Comparison of ENCODE assay signal across 24 cellular contexts in the genomic region with DNA sequence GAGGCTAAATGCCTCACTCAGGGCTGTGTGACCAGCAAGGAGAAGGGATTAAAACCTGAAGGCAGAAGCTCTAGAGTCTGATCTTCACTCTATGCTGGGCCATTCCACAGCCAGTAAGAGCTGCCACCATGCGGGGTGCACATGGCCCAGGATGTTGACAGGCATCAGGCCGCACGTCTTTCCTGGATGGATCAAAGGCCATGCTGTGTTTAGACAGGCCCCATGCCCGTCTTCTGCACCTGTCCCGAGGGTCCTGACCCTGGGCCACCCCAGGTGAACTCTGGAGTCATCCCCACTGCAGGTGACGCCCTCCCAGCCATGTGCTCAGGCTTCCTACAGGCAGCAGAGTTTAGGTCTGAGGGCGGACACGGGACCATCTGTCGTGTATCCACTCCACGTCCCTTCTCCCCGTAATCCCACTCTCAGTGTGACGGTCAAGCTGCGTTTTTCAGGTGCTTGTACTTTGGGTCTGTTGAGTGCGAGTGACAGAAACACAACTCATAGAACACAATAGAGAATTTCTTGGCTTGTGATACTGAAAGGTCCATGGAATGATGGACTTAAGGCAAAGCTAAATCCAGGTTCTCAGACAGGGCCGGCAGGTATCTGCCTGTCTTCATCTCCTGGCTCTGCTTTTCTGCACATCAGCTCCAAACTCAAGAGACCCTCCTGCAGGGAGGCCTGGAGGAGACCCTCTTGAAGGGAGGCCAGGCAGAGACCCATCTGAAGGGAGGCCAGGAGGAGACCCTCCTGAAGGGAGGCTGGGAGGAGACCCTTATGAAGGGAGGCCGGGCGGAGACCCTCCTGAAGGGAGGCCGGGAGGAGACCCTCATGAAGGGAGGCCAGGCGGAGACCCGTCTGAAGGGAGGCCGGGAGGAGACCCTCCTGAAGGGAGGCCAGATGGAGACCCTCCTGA. TPM values are rescaled to one million over a fixed set of nuclear protein-coding genes. Genes with fewer than 3 reads are reported as not detected.
DNase-seq lines count a peak whose midpoint lies in the region; ATAC-seq, FAIRE-seq and TF ChIP-seq lines count a peak whose summit lies in the region.
"Had no signal": no experiment of that assay in that cellular context is flagged by ENCODE, and none has a peak within 500 bp of the region (broad histone marks: within the 10 kb centered on the region; RNA-seq: fewer than 3 reads in every experiment).

No MANE protein-coding gene starts in this region.

- H3K18ac ChIP-seq in neuronal stem cell (ENCODE audit: low read length), result no peak overlapping the region

- H4K8ac ChIP-seq in neuronal stem cell (ENCODE audit: low read depth, low read length), result no peak overlapping the region

- no peak for FAIRE-seq in HepG2 (lab: Jason Lieb, UNC)
- peak; percentile 23 for FAIRE-seq in bronchial epithelial cell (lab: Jason Lieb, UNC)
- FAIRE-seq: A549, D721Med, GM12878, GM19239 had no signal

- peak overlapping the region; percentile 52 for H3K23ac ChIP-seq in neuronal stem cell (ENCODE audit: low read depth, low read length, poor library complexity)

- H4K91ac ChIP-seq in neuronal stem cell (ENCODE audit: low read depth, low read length, poor library complexity), result no peak overlapping the region

- TF ChIP-seq POLR2A in HepG2 (IDR thresholded peaks at IDR 0.05; ENCODE audit: insufficient read depth in 1 of 2, low read depth in 2 of 2, low read length in 2 of 2) (no peak), right lobe of liver (IDR thresholded peaks at IDR 0.05) (no peak)

- TF ChIP-seq EP300 in HepG2 (IDR thresholded peaks at IDR 0.05; ENCODE audit: low read depth in 2 of 2, low read length in 2 of 2) (peak in 1 of 2 experiments; percentile 30; a peak in 1 of 4 replicates), HepG2 (CRISPR knock-in tag; IDR thresholded peaks at IDR 0.05; ENCODE audit: borderline replicate concordance) (no peak)

- DNase-seq in HepG2 (ENCODE audit: low spot score), result no peak
- no peak for DNase-seq in right lobe of liver
- DNase-seq in bronchial epithelial cell (ENCODE audit: low read depth), result no peak
- DNase-seq in neuronal stem cell (ENCODE audit: low spot score), result no peak
- DNase-seq in tibial artery, result no peak
- DNase-seq: 8988T; ACHN; AML-193; BE2C; CD4-positive, alpha-beta T cell; CD8-positive, alpha-beta memory T cell; DMS 273 treated with DMSO at 0.1 percent for 48 hours; DMS79; EL; GDM1; GM23248; HFFc6 had no signal

- H3K4me2 ChIP-seq in HepG2 (ENCODE audit: low read depth, low read length) (no peak overlapping the region), neuronal stem cell (ENCODE audit: insufficient read depth, low read length, poor library complexity, severe bottlenecking) (no peak overlapping the region)
- H3K4me2 ChIP-seq: A549; BLaER1 treated with 17β-estradiol and CSF1 and Interleukin-3, amounts not matched to agents 10 nM and 100 nM had no signal

- H3K9ac ChIP-seq in HepG2 (ENCODE audit: insufficient read depth, low read depth, low read length) (no peak overlapping the region), neuronal stem cell (ENCODE audit: low read depth, low read length, poor library complexity) (no peak overlapping the region)
- H3K9ac ChIP-seq: BLaER1 treated with 17β-estradiol and CSF1 and Interleukin-3, amounts not matched to agents 10 nM and 100 nM; GM23248 had no signal

- H2BK5ac ChIP-seq in neuronal stem cell (ENCODE audit: low read length), result no peak overlapping the region

- ATAC-seq in HepG2, result no peak
- ATAC-seq in right lobe of liver, result no peak
- ATAC-seq in SK-N-SH treated with all-trans-retinoic acid at 6 μM for 48 hours, result no peak
- ATAC-seq: A549, GM12878 had no signal

- H3K79me2 ChIP-seq in HepG2 (ENCODE audit: insufficient read depth, low read length), result no peaks in the 10 kb centered on the region

- H3K27ac ChIP-seq in HepG2 (ENCODE audit: extremely low read length, insufficient read depth, low read length) (no peak overlapping the region), right lobe of liver (no peak overlapping the region), neuronal stem cell (replicated peaks; ENCODE audit: low read length) (no peak overlapping the region), tibial artery (no peak overlapping the region)
- H3K27ac ChIP-seq: A549; BLaER1 treated with 17β-estradiol and CSF1 and Interleukin-3, amounts not matched to agents 10 nM and 100 nM; GM23248 had no signal

- no peak overlapping the region for H2BK120ac ChIP-seq in neuronal stem cell (ENCODE audit: low read depth, low read length)

- peak; percentile 30; the same call in 1 of the 2 replicates for TF ChIP-seq CTCF in HepG2 (CRISPR knock-in tag; IDR thresholded peaks at IDR 0.05)
- TF ChIP-seq CTCF in right lobe of liver (IDR thresholded peaks at IDR 0.05), result no peak
- no peak for TF ChIP-seq CTCF in bronchial epithelial cell (IDR thresholded peaks at IDR 0.05; ENCODE audit: insufficient read depth, low read length, severe bottlenecking)
- no peak for TF ChIP-seq CTCF in tibial artery (IDR thresholded peaks at IDR 0.05)

- in situ Hi-C loops in HepG2 (cut with HindIII; ENCODE audit: extremely low pct_ligation_motif_present, low pct_unique_long_range_greater_than_20kb), result no loop called here

- no peak overlapping the region for H3K4ac ChIP-seq in neuronal stem cell (ENCODE audit: low read length)

- no peaks in the 10 kb centered on the region for H3K79me1 ChIP-seq in neuronal stem cell (ENCODE audit: low read depth, low read length)

- H2BK12ac ChIP-seq in neuronal stem cell (ENCODE audit: low read length), result no peak overlapping the region

- H3K4me3 ChIP-seq in HepG2 (replicated peaks in 1 of 3; ENCODE audit: insufficient read depth in 1 of 3, low read depth in 2 of 3, low read length in 3 of 3) (no peak overlapping the region), right lobe of liver (no peak overlapping the region), bronchial epithelial cell (ENCODE audit: low read depth, low read length) (no peak overlapping the region), neuronal stem cell (ENCODE audit: low read length in 2 of 2) (no peak overlapping the region), tibial artery (no peak overlapping the region)
- H3K4me3 ChIP-seq: A549, GM12878, GM23248, HAP-1 had no signal

- POLR2A ChIA-PET in HepG2 (lab: Yijun Ruan, JAX), result no interaction called here

- intact Hi-C loops in HepG2 (cut with micrococcal nuclease; ENCODE audit: unreplicated experiment), result no loop called here
- intact Hi-C loops in right lobe of liver (cut with DNase I), result no loop called here
- intact Hi-C loops in tibial artery (cut with DNase I; ENCODE audit: low total_unique reads), result no loop called here

- H3K9me3 ChIP-seq in HepG2 (ENCODE audit: low read length) (no peaks in the 10 kb centered on the region), right lobe of liver (no peaks in the 10 kb centered on the region), neuronal stem cell (replicated peaks in 1 of 2; ENCODE audit: control insufficient read depth in 2 of 2, insufficient read depth in 1 of 2, low read depth in 1 of 2, low read length in 2 of 2) (peaks cover 0 to 5% of the 10 kb centered on the region in 2 donors), tibial artery (no peaks in the 10 kb centered on the region)
- H3K9me3 ChIP-seq: A549, BE2C, HAP-1 had no signal

- H3K14ac ChIP-seq in neuronal stem cell (ENCODE audit: low read length), result no peak overlapping the region

- H3K4me1 ChIP-seq in HepG2 (ENCODE audit: insufficient read depth, low read length) (peaks cover 17% of the 10 kb centered on the region), right lobe of liver (no peaks in the 10 kb centered on the region), neuronal stem cell (ENCODE audit: control insufficient read depth in 2 of 2, insufficient read depth in 1 of 2, low read depth in 1 of 2, low read length in 2 of 2) (no peaks in the 10 kb centered on the region), tibial artery (peaks cover 0 to 19% (median 13%) of the 10 kb centered on the region in 4 donors)
- H3K4me1 ChIP-seq: A549, BE2C, HAP-1 had no signal

- WGBS in HepG2 (ENCODE audit: low lambda C conversion rate), result 42% methylated on average over 18 of the region's 21 CpGs
- 73% methylated on average over 8 of the region's 21 CpGs for whole genome bisulfite sequencing in right lobe of liver (ENCODE audit: insufficient coverage, low coverage, low lambda C conversion rate, missing lambda C conversion rate)
- no CpG with 5 or more reads among the region's 21 CpGs for WGBS in neuronal stem cell (ENCODE audit: extremely low coverage in 2 of 2, insufficient read length in 2 of 2, insufficient replicate concordance in 1 of 2), 2 donors

- H3K27me3 ChIP-seq in HepG2 (ENCODE audit: control insufficient read depth in 1 of 2, insufficient read depth in 2 of 2, low read length in 2 of 2) (peaks cover 39 to 86% of the 10 kb centered on the region in 2 experiments), right lobe of liver (no peaks in the 10 kb centered on the region), bronchial epithelial cell (ENCODE audit: control insufficient read depth, insufficient read depth, low read length) (no peaks in the 10 kb centered on the region), neuronal stem cell (ENCODE audit: control insufficient read depth in 3 of 3, insufficient read depth in 3 of 3, low read depth in 1 of 3, low read length in 3 of 3) (peaks cover 0 to 57% (median 0%) of the 10 kb centered on the region in 3 experiments), tibial artery (no peaks in the 10 kb centered on the region)

- H4K20me1 ChIP-seq in HepG2 (ENCODE audit: insufficient read depth, low read length), result peaks cover 4% of the 10 kb centered on the region; the same call in 1 of the 2 replicates

- H2AFZ ChIP-seq in HepG2 (ENCODE audit: low read length) (no peak overlapping the region), neuronal stem cell (ENCODE audit: low read length) (no peak overlapping the region)
- H2AFZ ChIP-seq: GM23248 had no signal

- no peak for TF ChIP-seq RAD21 in HepG2 (CRISPR knock-in tag; IDR thresholded peaks at IDR 0.05)

- no peak overlapping the region for H2BK15ac ChIP-seq in neuronal stem cell (ENCODE audit: low read length)

- no peak overlapping the region for H2AK5ac ChIP-seq in neuronal stem cell (ENCODE audit: low read depth, low read length)

- H3K36me3 ChIP-seq in HepG2 (replicated peaks in 1 of 2; ENCODE audit: control insufficient read depth in 1 of 2, insufficient read depth in 2 of 2, low read length in 2 of 2) (no peaks in the 10 kb centered on the region), right lobe of liver (no peaks in the 10 kb centered on the region), bronchial epithelial cell (ENCODE audit: control insufficient read depth, insufficient read depth, low read length) (no peaks in the 10 kb centered on the region), neuronal stem cell (replicated peaks in 1 of 2; ENCODE audit: control insufficient read depth in 2 of 2, insufficient read depth in 2 of 2, low read length in 2 of 2) (no peaks in the 10 kb centered on the region), tibial artery (no peaks in the 10 kb centered on the region)
- H3K36me3 ChIP-seq: BE2C; BLaER1 treated with 17β-estradiol and CSF1 and Interleukin-3, amounts not matched to agents 10 nM and 100 nM; HAP-1 had no signal

- CTCF ChIA-PET in HepG2 (lab: Yijun Ruan, JAX; ENCODE audit: low intra/inter-chr PET ratio, low total read pairs), result no interaction called here

- BruUV-seq in HepG2 (replicated peaks; lab: Mats Ljungman, UMichigan), result no TSS peak

RNA-seq across cellular contexts. Expression of a gene that starts 13.2 kb away (rescaled TPM):
- not detected in 2 replicates for total RNA-seq in HepG2 (2016; rRNA removed; fragmentation: Illumina TruSeq; extraction: Trizol)
- total RNA-seq in HepG2 (2016; cell fraction: cytosol; rRNA removed; fragmentation: Illumina TruSeq; extraction: Trizol; ENCODE audit: low read depth), result not detected in 2 replicates
- total RNA-seq in HepG2 (2016; cell fraction: insoluble cytoplasmic fraction; rRNA removed; fragmentation: Illumina TruSeq; extraction: Trizol), result not detected in 2 replicates
- not detected in 2 replicates for total RNA-seq in HepG2 (2016; cell fraction: membrane; rRNA removed; fragmentation: Illumina TruSeq; extraction: Trizol)
- not detected in 2 replicates for total RNA-seq in HepG2 (2016; cell fraction: nucleus; rRNA removed; fragmentation: Illumina TruSeq; extraction: Trizol)
- polyA plus RNA-seq in HepG2 (2011; rRNA removed), result not detected in 2 replicates
- polyA plus RNA-seq in HepG2 (2011; cell fraction: cytosol; rRNA removed), result not detected in 2 replicates
- 0.02 TPM in 1 of 2 replicates, not detected in the other for polyA plus RNA-seq in HepG2 (2011; cell fraction: nucleus; rRNA removed)
- not detected in 2 replicates for polyA plus RNA-seq in HepG2 (2012)
- not detected in 2 replicates for polyA plus RNA-seq in HepG2 (2016; cell fraction: cytosol; fragmentation: Illumina TruSeq; extraction: Trizol; ENCODE audit: low read depth)
- not detected in 2 replicates for polyA plus RNA-seq in HepG2 (2016; cell fraction: insoluble cytoplasmic fraction; fragmentation: Illumina TruSeq; extraction: Trizol; ENCODE audit: low read depth)
- polyA plus RNA-seq in HepG2 (2016; cell fraction: membrane; fragmentation: Illumina TruSeq; extraction: Trizol; ENCODE audit: low read depth), result not detected in 2 replicates
- polyA plus RNA-seq in HepG2 (2016; cell fraction: nucleus; fragmentation: Illumina TruSeq; extraction: Trizol; ENCODE audit: insufficient read depth, low read depth), result not detected in 2 replicates
- not detected in 2 replicates for polyA minus RNA-seq in HepG2 (2011; rRNA and poly(A)+ RNA removed; ENCODE audit: low replicate concordance)
- polyA minus RNA-seq in HepG2 (2011; cell fraction: cytosol; rRNA and poly(A)+ RNA removed), result not detected in 2 replicates
- polyA minus RNA-seq in HepG2 (2011; cell fraction: nucleus; rRNA and poly(A)+ RNA removed), result not detected in 2 replicates
- 1 to 10 TPM in 2 of 6 experiments, under 1 TPM in 4; 0.22 to 1.3 (median 0.37) TPM for total RNA-seq in right lobe of liver
- total RNA-seq in bronchial epithelial cell, result under 0.01 and 0.13 TPM in 2 replicates
- polyA plus RNA-seq in neuronal stem cell (2013, experiment 1 of 2), result 0.26 TPM
- 0.29 TPM for polyA plus RNA-seq in neuronal stem cell (2013, experiment 2 of 2)

RNA-seq across cellular contexts. Expression of a gene that starts 57.2 kb away (rescaled TPM):
- 3.4 and 3.8 TPM in 2 replicates for total RNA-seq in HepG2 (2016; rRNA removed; fragmentation: Illumina TruSeq; extraction: Trizol)
- 0.81 and 2.1 TPM in 2 replicates for total RNA-seq in HepG2 (2016; cell fraction: cytosol; rRNA removed; fragmentation: Illumina TruSeq; extraction: Trizol; ENCODE audit: low read depth)
- 3.4 and 3.9 TPM in 2 replicates for total RNA-seq in HepG2 (2016; cell fraction: insoluble cytoplasmic fraction; rRNA removed; fragmentation: Illumina TruSeq; extraction: Trizol)
- total RNA-seq in HepG2 (2016; cell fraction: membrane; rRNA removed; fragmentation: Illumina TruSeq; extraction: Trizol), result 3.4 and 4.3 TPM in 2 replicates
- 3.4 and 6.6 TPM in 2 replicates for total RNA-seq in HepG2 (2016; cell fraction: nucleus; rRNA removed; fragmentation: Illumina TruSeq; extraction: Trizol)
- polyA plus RNA-seq in HepG2 (2011; rRNA removed), result 1.3 and 1.7 TPM in 2 replicates
- polyA plus RNA-seq in HepG2 (2011; cell fraction: cytosol; rRNA removed), result 0.79 and 1.3 TPM in 2 replicates
- 7.1 and 7.6 TPM in 2 replicates for polyA plus RNA-seq in HepG2 (2011; cell fraction: nucleus; rRNA removed)
- polyA plus RNA-seq in HepG2 (2012), result 7.2 and 7.6 TPM in 2 replicates
- 1.2 TPM in 2 replicates for polyA plus RNA-seq in HepG2 (2016; cell fraction: cytosol; fragmentation: Illumina TruSeq; extraction: Trizol; ENCODE audit: low read depth)
- polyA plus RNA-seq in HepG2 (2016; cell fraction: insoluble cytoplasmic fraction; fragmentation: Illumina TruSeq; extraction: Trizol; ENCODE audit: low read depth), result 3.7 and 8.7 TPM in 2 replicates
- polyA plus RNA-seq in HepG2 (2016; cell fraction: membrane; fragmentation: Illumina TruSeq; extraction: Trizol; ENCODE audit: low read depth), result 2.7 and 4.8 TPM in 2 replicates
- 14.0 and 14.3 TPM in 2 replicates for polyA plus RNA-seq in HepG2 (2016; cell fraction: nucleus; fragmentation: Illumina TruSeq; extraction: Trizol; ENCODE audit: insufficient read depth, low read depth)
- 0.98 and 4.2 TPM in 2 replicates for polyA minus RNA-seq in HepG2 (2011; rRNA and poly(A)+ RNA removed; ENCODE audit: low replicate concordance)
- polyA minus RNA-seq in HepG2 (2011; cell fraction: cytosol; rRNA and poly(A)+ RNA removed), result 2.7 and 6.6 TPM in 2 replicates
- 5.0 and 7.5 TPM in 2 replicates for polyA minus RNA-seq in HepG2 (2011; cell fraction: nucleus; rRNA and poly(A)+ RNA removed)
- 10 to 100 TPM in 2 of 6 experiments, 1 to 10 TPM in 4; 3.8 to 15.5 (median 8.3) TPM for total RNA-seq in right lobe of liver
- 0.79 and 1.7 TPM in 2 replicates for total RNA-seq in bronchial epithelial cell
- 3.8 TPM for polyA plus RNA-seq in neuronal stem cell (2013, experiment 1 of 2)
- polyA plus RNA-seq in neuronal stem cell (2013, experiment 2 of 2), result 4.0 TPM
